24 cellular contexts compared by ENCODE assay signal in the genomic region with DNA sequence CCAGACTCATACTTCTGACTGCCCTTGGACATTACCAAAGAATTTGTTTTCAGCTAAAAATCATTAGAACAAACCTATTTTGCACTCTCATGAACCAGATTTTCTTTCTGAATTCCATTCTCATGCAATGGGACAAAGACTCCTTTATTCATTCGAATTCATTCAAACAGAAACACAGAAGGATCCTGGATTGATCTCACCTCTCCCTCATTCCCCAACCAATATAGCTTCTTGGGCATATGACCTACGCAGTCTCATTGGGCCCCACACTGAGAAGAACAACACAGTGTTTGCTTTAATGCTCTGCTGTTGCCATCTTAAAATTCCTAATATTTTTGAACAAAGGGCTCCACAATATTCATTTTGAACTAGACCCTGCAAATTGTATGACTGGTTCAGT.
"Had no signal": no experiment of that assay in that cellular context is flagged by ENCODE, and none has a peak within 500 bp of the region (broad histone marks: within the 10 kb centered on the region; RNA-seq: fewer than 3 reads in every experiment).

No MANE protein-coding gene starts in this region.

- H3K4me3 ChIP-seq: MG63 had no signal

- DNase-seq: Karpas-422; KG1; MG63; NCI-H1092; NCI-H1105 treated with DMSO at 0.1 percent for 48 hours; NCI-H1417 treated with DMSO at 0.1 percent for 48 hours; NCI-H146; NCI-H1694 treated with DMSO at 0.1 percent for 48 hours; NCI-H1930; NCI-H2081; NCI-H2107; NCI-H2227 treated with DMSO at 0.1 percent for 48 hours; NCI-H446; NCI-H510A; NCI-H524 treated with DMSO at 0.1 percent for 48 hours; NCI-H69; NCI-H774; NK-92 treated with Interleukin-12 subunit alpha and Interleukin-12 subunit beta, amount 100 ng/mL, for 24 hours; PC-3; SHP77 had no signal

- H3K9me3 ChIP-seq: MG63 had no signal

- ATAC-seq: Panc1, PC-3, SK-N-SH treated with all-trans-retinoic acid at 6 μM for 48 hours had no signal

- H3K27ac ChIP-seq: HL-60, RWPE1 had no signal

- H3K36me3 ChIP-seq: MG63 had no signal
